In genomic region chr5:139689631-139690384, GRCh38 we compare ENCODE assay signal across 9 cellular contexts. TPM values are rescaled to one million over a fixed set of nuclear protein-coding genes. Genes with fewer than 3 reads are reported as not detected.
DNase-seq lines count a peak whose midpoint lies in the region; ATAC-seq and TF ChIP-seq lines count a peak whose summit lies in the region.
"Had no signal": no experiment of that assay in that cellular context is flagged by ENCODE, and none has a peak within 500 bp of the region (broad histone marks: within the 10 kb centered on the region; RNA-seq: fewer than 3 reads in every experiment).

No MANE protein-coding gene starts in this region.

- H3K4me1 ChIP-seq in testis, result peaks cover 12% of the 10 kb centered on the region

- no peaks in the 10 kb centered on the region for H3K36me3 ChIP-seq in testis (ENCODE audit: low read depth, missing control alignments)
- H3K36me3 ChIP-seq: neutrophil had no signal

- H3K27me3 ChIP-seq in testis, result no peaks in the 10 kb centered on the region

- H3K4me3 ChIP-seq in testis, result no peak overlapping the region

- no peak for TF ChIP-seq POLR2A in testis (IDR thresholded peaks at IDR 0.05)

- intact Hi-C loops in testis (cut with DNase I; ENCODE audit: low total_unique reads), result loop anchor here (10.0 kb wide), 1 partner anchor 55 kb away; no protein-coding TSS in a partner anchor

- peak; percentile 34 to 51 (median 37) for TF ChIP-seq CTCF in testis (IDR thresholded peaks at IDR 0.05)

- H3K9me3 ChIP-seq in testis, result no peaks in the 10 kb centered on the region
- H3K9me3 ChIP-seq: neutrophil had no signal

- H3K27ac ChIP-seq in angular gyrus (ENCODE audit: low read depth, low read length), result peak overlapping the region; percentile 77
- no peak overlapping the region for H3K27ac ChIP-seq in testis
- H3K27ac ChIP-seq: neutrophil had no signal

- WGBS in testis, 2 donors, result 51 to 77% methylated on average over 10 to 13 of the region's 17 CpGs

- peak; percentile 54 for DNase-seq in COR-L47 (lab: John Stamatoyannopoulos, UW)
- DNase-seq in HT1080 (ENCODE audit: low read depth), result peak; percentile 53
- DNase-seq in islet precursor cell, result peak; percentile 78
- no peak for DNase-seq in testis
- no peak for DNase-seq in activated CD4-positive, alpha-beta T cell treated with anti-CD3 and anti-CD28 coated beads, Interleukin-2, amount 50 U/mL, for 48 hours
- DNase-seq in stimulated activated CD8-positive, alpha-beta memory T cell treated with anti-CD3 and anti-CD28 coated beads, Interleukin-4, amount 100 ng/mL, for 48 hours, result no peak

- ATAC-seq in GM21526 (IDR thresholded peaks at IDR 0.05; ENCODE audit: low FRiP score, unreplicated experiment), result no peak

RNA-seq across cellular contexts. Expression of gene CXXC5, which starts 41.7 kb away (rescaled TPM):
- 49.4 and 54.9 TPM in 2 replicates for total RNA-seq in HT1080 (2014; rRNA removed; shearing (Covaris generic))
- 29.7 and 30.4 TPM in 2 replicates for polyA plus RNA-seq in HT1080 (2015; cell fraction: cytosol; rRNA removed)
- 19.3 and 19.5 TPM in 2 replicates for polyA plus RNA-seq in HT1080 (2015; cell fraction: nucleus; rRNA removed)
- total RNA-seq in testis, result 10 to 100 TPM; 71.1 to 78.3 TPM
- polyA plus RNA-seq in testis (ENCODE audit: insufficient read depth, low read depth, low replicate concordance), result 94.7 TPM

Comparison
In these comparisons a context has a peak if more than half of its experiments do, and no peak if none do; other contexts are left out.
1. DNase-seq: peak in COR-L47 (single experiment), HT1080 (single experiment) and islet precursor cell (single experiment); none in testis (single experiment), activated CD4-positive, alpha-beta T cell treated with anti-CD3 and anti-CD28 coated beads, Interleukin-2, amount 50 U/mL, for 48 hours (0 of 2) and stimulated activated CD8-positive, alpha-beta memory T cell treated with anti-CD3 and anti-CD28 coated beads, Interleukin-4, amount 100 ng/mL, for 48 hours (single experiment).